Comparison of ENCODE assay signal across 28 cellular contexts in the genomic region with DNA sequence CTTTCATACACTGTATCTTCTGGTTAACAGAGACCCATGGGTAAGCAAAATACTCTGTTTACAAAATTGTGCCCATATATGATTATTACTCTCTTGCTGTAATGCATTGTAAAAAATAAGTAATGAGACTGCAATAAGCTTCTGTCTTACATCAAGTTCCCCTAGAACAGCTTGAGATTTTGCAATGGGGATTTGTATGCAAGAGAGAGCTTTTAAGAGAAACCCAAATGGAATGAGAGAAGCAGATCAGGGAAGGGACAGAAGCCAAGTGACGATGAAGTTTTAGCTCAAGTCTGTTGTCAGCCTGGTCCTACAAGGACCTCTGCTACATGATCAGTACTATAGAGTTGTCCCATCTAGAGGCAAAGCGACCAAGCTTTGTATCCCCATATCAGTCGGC.
"Had no signal": no experiment of that assay in that cellular context is flagged by ENCODE, and none has a peak within 500 bp of the region (broad histone marks: within the 10 kb centered on the region; RNA-seq: fewer than 3 reads in every experiment).

No MANE protein-coding gene starts in this region.

- H3K36me3 ChIP-seq: esophagus squamous epithelium, gastroesophageal sphincter, heart left ventricle, left lung, neural progenitor cell, right lobe of liver, suprapubic skin, transverse colon, upper lobe of right lung, uterus had no signal

- H3K27me3 ChIP-seq: esophagus squamous epithelium, gastroesophageal sphincter, heart left ventricle, left lung, neural progenitor cell, right lobe of liver, suprapubic skin, transverse colon, upper lobe of right lung, uterus had no signal

- H3K27ac ChIP-seq: coronary artery, esophagus squamous epithelium, gastroesophageal sphincter, heart left ventricle, left lung, neural progenitor cell, parathyroid adenoma, right lobe of liver, suprapubic skin, transverse colon, upper lobe of right lung, uterus had no signal

- H3K4me3 ChIP-seq: coronary artery, esophagus squamous epithelium, gastroesophageal sphincter, heart left ventricle, left lung, neural progenitor cell, right lobe of liver, smooth muscle cell, suprapubic skin, transverse colon, upper lobe of right lung, uterus had no signal

- FAIRE-seq: endometrium, islet of Langerhans had no signal

- H3K9me3 ChIP-seq: esophagus squamous epithelium, gastroesophageal sphincter, heart left ventricle, right lobe of liver, suprapubic skin, transverse colon, upper lobe of right lung, uterus had no signal

- DNase-seq: effector memory CD8-positive, alpha-beta T cell; erythroblast; esophagus squamous epithelium; heart left ventricle; hippocampal formation; left cardiac atrium; left lung; mesendoderm; midbrain; naive thymus-derived CD4-positive, alpha-beta T cell; right lobe of liver; stimulated activated CD4-positive, alpha-beta T cell treated with anti-CD3 and anti-CD28 coated beads, Interleukin-12 subunit alpha, Interleukin-12 subunit beta, amount 100 ng/mL, for 4 hours; stimulated activated CD4-positive, alpha-beta T cell treated with anti-CD3 and anti-CD28 coated beads, Interleukin-1b, Interleukin-23, amount 100 ng/mL, for 48 hours; stimulated activated CD4-positive, alpha-beta T cell treated with anti-CD3 and anti-CD28 coated beads, Interleukin-4, amount 100 ng/mL, for 1 hour; stimulated activated CD8-positive, alpha-beta memory T cell treated with anti-CD3 and anti-CD28 coated beads, Interleukin-4, amount 100 ng/mL, for 48 hours; stimulated activated naive CD4-positive, alpha-beta T cell; stimulated activated naive CD8-positive, alpha-beta T cell treated with anti-CD3 and anti-CD28 coated beads, Interleukin-15, amount 100 ng/mL, for 72 hours; transverse colon; upper lobe of right lung; uterus had no signal

- H3K4me2 ChIP-seq: neural progenitor cell, smooth muscle cell had no signal

- ATAC-seq: effector memory CD8-positive, alpha-beta T cell; gastroesophageal sphincter; heart left ventricle; left cardiac atrium; left lung; naive thymus-derived CD4-positive, alpha-beta T cell; right lobe of liver; stimulated activated naive CD8-positive, alpha-beta T cell treated with anti-CD3 and anti-CD28 coated beads, Interleukin-15, amount 100 ng/mL, for 72 hours; upper lobe of right lung had no signal

- H3K4me1 ChIP-seq: gastroesophageal sphincter, heart left ventricle, left lung, neural progenitor cell, suprapubic skin, transverse colon, upper lobe of right lung, uterus had no signal

- H2AFZ ChIP-seq: neural progenitor cell, parathyroid adenoma had no signal

- H3K9ac ChIP-seq: neural progenitor cell, parathyroid adenoma had no signal
